In the genomic region with DNA sequence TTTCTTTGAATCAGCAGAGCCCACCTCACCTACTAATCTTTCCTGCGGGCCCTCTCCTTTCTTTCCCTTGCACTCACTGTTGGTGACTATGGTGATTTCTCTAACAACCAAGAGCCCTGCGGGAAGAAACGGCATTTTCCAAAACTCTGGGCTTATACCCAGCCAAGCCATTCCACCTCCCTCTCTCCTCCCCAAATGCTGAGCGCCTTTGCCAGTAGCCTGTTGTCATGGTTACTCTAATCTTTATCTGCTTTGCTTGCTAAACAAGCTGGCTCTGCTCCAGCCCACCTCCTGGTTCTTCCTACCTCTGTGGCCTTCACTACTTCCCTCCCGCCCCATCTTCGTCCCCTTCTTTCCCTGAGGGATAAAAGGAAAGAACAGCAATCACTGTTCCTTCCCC, we compare ENCODE assay signal across 17 cellular contexts.
A peak's percentile ranks its signal among the peaks of the same experiment; 100 is the strongest.
DNase-seq lines count a peak whose midpoint lies in the region; ATAC-seq, FAIRE-seq and TF ChIP-seq lines count a peak whose summit lies in the region.
"Had no signal": no experiment of that assay in that cellular context is flagged by ENCODE, and none has a peak within 500 bp of the region (broad histone marks: within the 10 kb centered on the region; RNA-seq: fewer than 3 reads in every experiment).

No MANE protein-coding gene starts in this region.

- whole genome bisulfite sequencing in HepG2 (ENCODE audit: low lambda C conversion rate), result 19% methylated on average over 6 of the region's 6 CpGs

- H4K20me1 ChIP-seq in HepG2 (ENCODE audit: insufficient read depth, low read length), result no peaks in the 10 kb centered on the region

- no peak for TF ChIP-seq POLR2A in HepG2 (IDR thresholded peaks at IDR 0.05; ENCODE audit: insufficient read depth in 1 of 2, low read depth in 2 of 2, low read length in 2 of 2)

- no peak overlapping the region for H3K4me2 ChIP-seq in HepG2 (ENCODE audit: low read depth, low read length)

- H2AFZ ChIP-seq in HepG2 (ENCODE audit: low read length), result no peak overlapping the region

- H3K9me3 Mint-ChIP-seq in brain, result peaks cover 0 to 2% (median 0%) of the 10 kb centered on the region in 5 experiments
- H3K9me3 Mint-ChIP-seq: activated B cell treated with CpG ODN at 0.5 μM for 24 hours had no signal

- H3K4me1 Mint-ChIP-seq in brain, result peaks cover 44% of the 10 kb centered on the region
- H3K4me1 Mint-ChIP-seq: activated B cell treated with CpG ODN at 0.5 μM for 24 hours, IgD-negative memory B cell, memory B cell had no signal

- intact Hi-C loops in HepG2 (cut with micrococcal nuclease; ENCODE audit: unreplicated experiment), result no loop called here

- peaks cover 11% of the 10 kb centered on the region for H3K4me1 ChIP-seq in HAP-1
- H3K4me1 ChIP-seq in HepG2 (ENCODE audit: insufficient read depth, low read length), result peaks cover 6% of the 10 kb centered on the region; the same call in 1 of the 2 replicates
- H3K4me1 ChIP-seq: colonic mucosa, spleen had no signal

- CTCF ChIA-PET in HepG2 (lab: Yijun Ruan, JAX; ENCODE audit: low intra/inter-chr PET ratio, low total read pairs), result no interaction called here

- no peaks in the 10 kb centered on the region; the same call in 1 of the 2 replicates for H3K9me3 ChIP-seq in HAP-1
- no peaks in the 10 kb centered on the region for H3K9me3 ChIP-seq in HepG2 (ENCODE audit: low read length)
- H3K9me3 ChIP-seq: colonic mucosa, spleen had no signal

- H3K27ac Mint-ChIP-seq in brain, result peak overlapping the region; percentile 69 to 92 (median 81)
- H3K27ac Mint-ChIP-seq: activated B cell treated with CpG ODN at 0.5 μM for 24 hours, IgD-negative memory B cell, memory B cell had no signal

- DNase-seq in HAP-1 (ENCODE audit: low spot score in 2 of 2) (peak; percentile 27 to 57), NCI-H2227 treated with DMSO at 0.1 percent for 48 hours (lab: John Stamatoyannopoulos, UW) (peak; percentile 51), HepG2 (ENCODE audit: low spot score) (no peak), NCI-H510A (lab: John Stamatoyannopoulos, UW) (no peak), NCI-H2107 treated with DMSO at 0.1 percent for 48 hours (lab: John Stamatoyannopoulos, UW; ENCODE audit: unreplicated experiment) (no peak)
- DNase-seq in stimulated activated naive CD8-positive, alpha-beta T cell treated with anti-CD3 and anti-CD28 coated beads, Interleukin-15, Interleukin-2, amounts not matched to agents 100 U/mL and 50 U/mL, for 24 hours, result no peak
- DNase-seq: activated B cell treated with CpG ODN at 0.5 μM for 24 hours; activated CD8-positive, alpha-beta memory T cell treated with anti-CD3 and anti-CD28 coated beads, Interleukin-2, amount 50 U/mL, for 48 hours; activated naive CD4-positive, alpha-beta T cell treated with anti-CD3 and anti-CD28 coated beads, Interleukin-2, amount 50 U/mL, for 16 hours; colonic mucosa; NCI-H1694; OCI-M1; spleen had no signal

- BruUV-seq in HepG2 (replicated peaks; lab: Mats Ljungman, UMichigan), result no TSS peak

- H3K79me2 ChIP-seq in HepG2 (ENCODE audit: insufficient read depth, low read length), result no peaks in the 10 kb centered on the region

- H3K36me3 ChIP-seq in HAP-1 (replicated peaks) (no peaks in the 10 kb centered on the region), HepG2 (replicated peaks in 1 of 2; ENCODE audit: control insufficient read depth in 1 of 2, insufficient read depth in 2 of 2, low read length in 2 of 2) (no peaks in the 10 kb centered on the region)
- H3K36me3 ChIP-seq: colonic mucosa, spleen had no signal

- H3K4me3 ChIP-seq in HAP-1, result no peak overlapping the region
- H3K4me3 ChIP-seq in HepG2 (replicated peaks in 1 of 3; ENCODE audit: insufficient read depth in 1 of 3, low read depth in 2 of 3, low read length in 3 of 3), result no peak overlapping the region
- H3K4me3 ChIP-seq: colonic mucosa, spleen had no signal

- H3K9ac ChIP-seq in HepG2 (ENCODE audit: insufficient read depth, low read depth, low read length), result no peak overlapping the region

- in situ Hi-C loops in HAP-1 (cut with MboI; ENCODE audit: low sequenced_read_pairs) (no loop called here), HepG2 (cut with HindIII; ENCODE audit: extremely low pct_ligation_motif_present, low pct_unique_long_range_greater_than_20kb) (no loop called here)

- FAIRE-seq in HepG2 (lab: Jason Lieb, UNC), result no peak

- H3K27me3 ChIP-seq in HAP-1 (ENCODE audit: low read depth), result peaks cover 3% of the 10 kb centered on the region; the same call in 1 of the 2 replicates
- peaks cover 0 to 31% of the 10 kb centered on the region in 2 experiments; a peak in 4 of 5 replicates for H3K27me3 ChIP-seq in HepG2 (ENCODE audit: control insufficient read depth in 1 of 2, insufficient read depth in 2 of 2, low read length in 2 of 2)
- H3K27me3 ChIP-seq: colonic mucosa, spleen had no signal

- peak overlapping the region in 4 of 5 experiments; percentile 12 to 51 (median 34) for H3K4me3 Mint-ChIP-seq in brain
- H3K4me3 Mint-ChIP-seq: activated B cell treated with CpG ODN at 0.5 μM for 24 hours, IgD-negative memory B cell, memory B cell had no signal

- no peaks in the 10 kb centered on the region for H3K36me3 Mint-ChIP-seq in brain
- H3K36me3 Mint-ChIP-seq: IgD-negative memory B cell, memory B cell had no signal

- POLR2A ChIA-PET in HepG2 (lab: Yijun Ruan, JAX), result no interaction called here

- TF ChIP-seq CTCF in brain (conservative IDR thresholded peaks at IDR 0.05) (no peak), HepG2 (CRISPR knock-in tag; IDR thresholded peaks at IDR 0.05) (no peak)

- TF ChIP-seq EP300 in HepG2 (IDR thresholded peaks at IDR 0.05; ENCODE audit: low read depth in 2 of 2, low read length in 2 of 2) (no peak), HepG2 (CRISPR knock-in tag; IDR thresholded peaks at IDR 0.05; ENCODE audit: borderline replicate concordance) (no peak)

- H3K27me3 Mint-ChIP-seq in brain, result no peaks in the 10 kb centered on the region
- H3K27me3 Mint-ChIP-seq: activated B cell treated with CpG ODN at 0.5 μM for 24 hours, IgD-negative memory B cell had no signal

- TF ChIP-seq RAD21 in HepG2 (CRISPR knock-in tag; IDR thresholded peaks at IDR 0.05), result no peak

- no peak for ATAC-seq in HepG2
- no peak for ATAC-seq in stimulated activated naive CD8-positive, alpha-beta T cell treated with anti-CD3 and anti-CD28 coated beads, Interleukin-15, Interleukin-2, amounts not matched to agents 100 U/mL and 50 U/mL, for 24 hours
- ATAC-seq in HG02763 (IDR thresholded peaks at IDR 0.05; ENCODE audit: unreplicated experiment), result no peak

- H3K27ac ChIP-seq in HepG2 (ENCODE audit: extremely low read length, insufficient read depth, low read length), result no peak overlapping the region
- H3K27ac ChIP-seq: colonic mucosa, spleen had no signal

TF ChIP-seq in HepG2, 621 proteins besides CTCF, POLR2A, EP300 and RAD21:
- TF ChIP-seq RFX1 (IDR thresholded peaks at IDR 0.05), result peak; percentile 18; the same call in 1 of the 2 replicates
- no peak for TF ChIP-seq ZNF780A (CRISPR knock-in tag; IDR thresholded peaks at IDR 0.05)

Comparison
In these comparisons a context has a peak if more than half of its experiments do, and no peak if none do; other contexts are left out.
1. DNase-seq: peak in HAP-1 (2 of 2) and NCI-H2227 treated with DMSO at 0.1 percent for 48 hours (single experiment); none in HepG2 (single experiment), NCI-H510A (single experiment), stimulated activated naive CD8-positive, alpha-beta T cell treated with anti-CD3 and anti-CD28 coated beads, Interleukin-15, Interleukin-2, amounts not matched to agents 100 U/mL and 50 U/mL, for 24 hours (single experiment) and NCI-H2107 treated with DMSO at 0.1 percent for 48 hours (single experiment).